28 cellular contexts compared by ENCODE assay signal in the genomic region with DNA sequence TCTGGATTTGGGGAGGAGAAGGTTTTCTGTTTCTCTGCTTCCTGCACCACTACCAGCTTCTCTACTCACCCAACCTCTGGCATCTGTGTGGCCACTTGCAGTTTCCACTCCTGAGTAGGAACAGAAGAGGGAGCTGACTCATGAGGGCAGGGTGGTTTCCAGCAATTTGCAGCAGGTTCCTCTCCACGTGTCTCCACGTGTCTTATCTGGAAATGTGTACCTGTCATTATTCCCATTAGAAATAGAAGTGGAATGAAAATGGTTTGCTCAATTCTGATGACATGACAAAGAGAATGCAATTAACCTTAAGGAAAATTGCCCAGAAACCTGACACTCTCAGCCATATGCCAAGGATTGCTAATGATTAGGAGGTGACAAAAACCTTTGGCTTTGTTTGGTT. TPM values are rescaled to one million over a fixed set of nuclear protein-coding genes. Genes with fewer than 3 reads are reported as not detected.
DNase-seq lines count a peak whose midpoint lies in the region; TF ChIP-seq lines count a peak whose summit lies in the region.
"Had no signal": no experiment of that assay in that cellular context is flagged by ENCODE, and none has a peak within 500 bp of the region (broad histone marks: within the 10 kb centered on the region; RNA-seq: fewer than 3 reads in every experiment).

No MANE protein-coding gene starts in this region.

- TF ChIP-seq CTCF in MCF 10A (IDR thresholded peaks at IDR 0.05; ENCODE audit: unreplicated experiment), result no peak
- no peak for TF ChIP-seq CTCF in breast epithelium (IDR thresholded peaks at IDR 0.05)
- no peak for TF ChIP-seq CTCF in epithelial cell of esophagus (IDR thresholded peaks at IDR 0.05; ENCODE audit: insufficient read depth, low read depth, low read length, missing control alignments)
- TF ChIP-seq CTCF in hepatocyte (IDR thresholded peaks at IDR 0.05; ENCODE audit: poor library complexity), result no peak
- TF ChIP-seq CTCF in chondrocyte (IDR thresholded peaks at IDR 0.05), result no peak

- no peak overlapping the region for H3K4me3 ChIP-seq in breast epithelium
- no peak overlapping the region for H3K4me3 ChIP-seq in epithelial cell of esophagus (ENCODE audit: low read length)
- H3K4me3 ChIP-seq in hepatocyte, result no peak overlapping the region
- H3K4me3 ChIP-seq: cardiac muscle cell, HAP-1, PC-9, sigmoid colon, stomach, tibial artery had no signal

- no peak overlapping the region for H3K27ac ChIP-seq in breast epithelium
- no peak overlapping the region for H3K27ac ChIP-seq in hepatocyte
- H3K27ac ChIP-seq: C4-2B, cardiac muscle cell, HL-60, PC-9, sigmoid colon, stomach, tibial artery had no signal

- H3K4me1 Mint-ChIP-seq in MCF 10A (ENCODE audit: insufficient read depth, unreplicated experiment), result peaks cover 9% of the 10 kb centered on the region
- no peaks in the 10 kb centered on the region for H3K4me1 Mint-ChIP-seq in chondrocyte (ENCODE audit: low read depth)
- H3K4me1 Mint-ChIP-seq: endodermal cell had no signal

- no peaks in the 10 kb centered on the region for H3K4me1 ChIP-seq in breast epithelium
- no peaks in the 10 kb centered on the region for H3K4me1 ChIP-seq in hepatocyte (ENCODE audit: insufficient read depth)
- H3K4me1 ChIP-seq: HAP-1, sigmoid colon, stomach, tibial artery had no signal

- no peaks in the 10 kb centered on the region for H3K36me3 Mint-ChIP-seq in MCF 10A (ENCODE audit: insufficient read depth, unreplicated experiment)
- no peaks in the 10 kb centered on the region for H3K36me3 Mint-ChIP-seq in chondrocyte (ENCODE audit: low read depth)

- CTCF ChIA-PET in MCF 10A (lab: Yijun Ruan, JAX), result interaction anchor here (1.1 to 2.5 kb wide), 2 partner anchors 24 to 66 kb away, joined by 3 to 11 read pairs; no protein-coding TSS in a partner anchor

- H3K4me3 Mint-ChIP-seq in MCF 10A (ENCODE audit: unreplicated experiment) (no peak overlapping the region), chondrocyte (ENCODE audit: unreplicated experiment) (no peak overlapping the region)
- H3K4me3 Mint-ChIP-seq: activated T-cell treated with anti-CD3 and anti-CD28 coated beads, Interleukin-2, amount 50 U/mL, for 4 hours; endodermal cell had no signal

- intact Hi-C loops in MCF 10A (cut with micrococcal nuclease), result no loop called here
- intact Hi-C loops in breast epithelium (cut with DNase I; ENCODE audit: low total_unique reads), result no loop called here

- WGBS in hepatocyte (ENCODE audit: low lambda C conversion rate, missing lambda C conversion rate), result 50% methylated on average over 2 of the region's 2 CpGs

- peak; percentile 33 for DNase-seq in MCF 10A (ENCODE audit: unreplicated experiment)
- no peak for DNase-seq in breast epithelium (ENCODE audit: low spot score in 2 of 2)
- peak; percentile 87 to 99 for DNase-seq in NCI-H524 (lab: John Stamatoyannopoulos, UW)
- DNase-seq in epithelial cell of esophagus (ENCODE audit: low read depth), result peak; percentile 81
- DNase-seq in renal cortical epithelial cell (ENCODE audit: low read depth), result peak; percentile 3
- no peak for DNase-seq in hepatocyte (ENCODE audit: low spot score)
- DNase-seq in activated CD4-positive, CD25-positive, alpha-beta regulatory T cell treated with anti-CD3 and anti-CD28 coated beads, Interleukin-2, amount 50 U/mL, for 72 hours, result no peak
- no peak for DNase-seq in chondrocyte (ENCODE audit: low spot score)
- DNase-seq: activated naive CD4-positive, alpha-beta T cell treated with anti-CD3 and anti-CD28 coated beads, Interleukin-2, amount 50 U/mL, for 16 hours; activated T-cell treated with anti-CD3 and anti-CD28 coated beads, Interleukin-2, amount 50 U/mL, for 4 hours; Calu3; cortex of kidney; endodermal cell; NCI-H1436; NCI-H2107; NCI-H774; PC-9; SIG-M5; sigmoid colon; stomach; T-helper 1 cell; tibial artery had no signal

- H3K9me3 ChIP-seq in breast epithelium (no peaks in the 10 kb centered on the region), hepatocyte (ENCODE audit: low read depth) (no peaks in the 10 kb centered on the region)
- H3K9me3 ChIP-seq: HAP-1, sigmoid colon, stomach, tibial artery had no signal

- H2AFZ ChIP-seq in hepatocyte, result no peak overlapping the region

- H3K4me2 ChIP-seq in hepatocyte, result no peak overlapping the region
- H3K4me2 ChIP-seq: PC-9 had no signal

- H3K27me3 ChIP-seq in breast epithelium (no peaks in the 10 kb centered on the region), hepatocyte (no peaks in the 10 kb centered on the region)
- H3K27me3 ChIP-seq: cardiac muscle cell, sigmoid colon, tibial artery had no signal

- no TSS peak for BruUV-seq in MCF 10A (replicated peaks; lab: Mats Ljungman, UMichigan)

- no peak for TF ChIP-seq POLR2A in breast epithelium (IDR thresholded peaks at IDR 0.05)

- no peak overlapping the region for H3K27ac Mint-ChIP-seq in MCF 10A (ENCODE audit: low read depth, unreplicated experiment)
- no peak overlapping the region for H3K27ac Mint-ChIP-seq in chondrocyte (ENCODE audit: unreplicated experiment)
- H3K27ac Mint-ChIP-seq: progenitor cell of endocrine pancreas had no signal

- no peaks in the 10 kb centered on the region for H3K36me3 ChIP-seq in breast epithelium
- no peaks in the 10 kb centered on the region for H3K36me3 ChIP-seq in hepatocyte (replicated peaks; ENCODE audit: insufficient read depth, low read depth)
- H3K36me3 ChIP-seq: cardiac muscle cell, HAP-1, sigmoid colon, stomach, tibial artery had no signal

- no peaks in the 10 kb centered on the region for H3K27me3 Mint-ChIP-seq in MCF 10A (ENCODE audit: insufficient read depth, unreplicated experiment)
- H3K27me3 Mint-ChIP-seq in chondrocyte (ENCODE audit: low read depth), result no peaks in the 10 kb centered on the region
- H3K27me3 Mint-ChIP-seq: progenitor cell of endocrine pancreas had no signal

- POLR2A ChIA-PET in MCF 10A (lab: Yijun Ruan, JAX), result interaction anchor here (0.6 kb wide), 1 partner anchor 26 kb away, joined by 3 read pairs; no protein-coding TSS in a partner anchor

- H3K79me2 ChIP-seq in hepatocyte, result no peaks in the 10 kb centered on the region

- H3K9me3 Mint-ChIP-seq in MCF 10A (ENCODE audit: unreplicated experiment) (no peaks in the 10 kb centered on the region), chondrocyte (ENCODE audit: low read depth) (no peaks in the 10 kb centered on the region)
- H3K9me3 Mint-ChIP-seq: activated T-cell treated with anti-CD3 and anti-CD28 coated beads, Interleukin-2, amount 50 U/mL, for 4 hours; endodermal cell had no signal

- H3K9me2 ChIP-seq in hepatocyte (replicated peaks; ENCODE audit: insufficient read depth), result no peaks in the 10 kb centered on the region

- H4K20me1 ChIP-seq in hepatocyte (ENCODE audit: insufficient read depth, poor library complexity, severe bottlenecking), result no peaks in the 10 kb centered on the region

RNA-seq across cellular contexts. Expression of gene EGFLAM, which starts 33.0 kb away (rescaled TPM):
- total RNA-seq in MCF 10A (2022) (9.3 and 11.5 TPM in 2 replicates), breast epithelium (10 to 100 TPM; 19.5 to 31.5 (median 30.5) TPM), renal cortical epithelial cell (under 0.01 and 7.0 TPM in 2 replicates), hepatocyte (4.4 and 9.0 TPM in 2 replicates), chondrocyte (0.12 to 0.38 TPM in 2 of 3 replicates, not detected in the other)
- 6.5 and 9.2 TPM in 2 replicates for polyA plus RNA-seq in hepatocyte
- total RNA-seq: activated T-cell treated with anti-CD3 and anti-CD28 coated beads, Interleukin-2, amount 50 U/mL, for 4 hours; Calu3; HepG2; PC-9 had no signal
- polyA plus RNA-seq: HepG2 had no signal

Comparison
In these comparisons a context has a peak if more than half of its experiments do, and no peak if none do; other contexts are left out.
1. DNase-seq: peak in MCF 10A (single experiment), NCI-H524 (2 of 2), epithelial cell of esophagus (single experiment) and renal cortical epithelial cell (single experiment); none in breast epithelium (0 of 2), hepatocyte (single experiment), activated CD4-positive, CD25-positive, alpha-beta regulatory T cell treated with anti-CD3 and anti-CD28 coated beads, Interleukin-2, amount 50 U/mL, for 72 hours (single experiment) and chondrocyte (single experiment).